15 cellular contexts compared by ENCODE assay signal in the genomic region with DNA sequence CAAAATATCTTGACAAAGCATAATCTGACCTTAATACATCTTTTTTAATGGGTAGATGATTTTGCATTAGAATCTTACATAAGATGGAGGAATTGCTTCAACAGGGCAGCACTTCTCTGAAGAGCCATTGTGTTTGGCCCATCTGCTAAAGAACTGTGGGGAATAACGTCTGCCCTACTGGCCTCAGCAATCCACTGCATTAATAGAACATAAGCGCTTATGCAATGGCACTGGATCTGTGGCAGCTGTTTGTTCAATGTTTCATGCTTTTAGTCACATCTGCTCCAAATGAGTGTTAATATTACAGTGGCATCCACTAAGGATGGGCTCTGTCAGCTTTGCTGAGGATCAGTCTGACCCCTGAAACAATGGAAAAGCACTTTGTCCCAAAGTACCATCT.
DNase-seq lines count a peak whose midpoint lies in the region; TF ChIP-seq lines count a peak whose summit lies in the region.
"Had no signal": no experiment of that assay in that cellular context is flagged by ENCODE, and none has a peak within 500 bp of the region (broad histone marks: within the 10 kb centered on the region; RNA-seq: fewer than 3 reads in every experiment).

No MANE protein-coding gene starts in this region.

- 79 to 88% methylated on average over 2 of the region's 2 CpGs for WGBS in testis, 2 donors

- H3K27ac ChIP-seq in testis = no peak overlapping the region
- H3K27ac ChIP-seq: BLaER1 had no signal

- H3K9me3 ChIP-seq in testis = no peaks in the 10 kb centered on the region
- H3K9me3 ChIP-seq: BLaER1, Caco-2 had no signal

- no peak overlapping the region for H3K4me3 ChIP-seq in testis
- H3K4me3 ChIP-seq: BLaER1, GM12878, GM23338 had no signal

- peak; percentile 33 for DNase-seq in NCI-H82 (lab: John Stamatoyannopoulos, UW)
- DNase-seq in NCI-H82 treated with DMSO at 0.1 percent for 48 hours (lab: John Stamatoyannopoulos, UW; ENCODE audit: unreplicated experiment) = no peak
- DNase-seq in NCI-H69 (lab: John Stamatoyannopoulos, UW) = peak; percentile 7
- peak; percentile 5 for DNase-seq in globus pallidus (ENCODE audit: low spot score)
- no peak for DNase-seq in NCI-H510A treated with DMSO at 0.1 percent for 48 hours (lab: John Stamatoyannopoulos, UW)
- no peak for DNase-seq in testis
- no peak for DNase-seq in NCI-H2196 treated with DMSO at 0.1 percent for 48 hours (lab: John Stamatoyannopoulos, UW; ENCODE audit: unreplicated experiment)
- DNase-seq: 8988T; AML-193; Caco-2; CD8-positive, alpha-beta memory T cell; H7 had no signal

- H3K36me3 ChIP-seq in testis (ENCODE audit: low read depth, missing control alignments) = no peaks in the 10 kb centered on the region
- H3K36me3 ChIP-seq: BLaER1 had no signal

- TF ChIP-seq CTCF in testis (IDR thresholded peaks at IDR 0.05) = no peak

- intact Hi-C loops in testis (cut with DNase I; ENCODE audit: low total_unique reads) = no loop called here

- no peaks in the 10 kb centered on the region for H3K27me3 ChIP-seq in testis
- H3K27me3 ChIP-seq: BLaER1 had no signal

- H3K4me1 ChIP-seq in testis = no peaks in the 10 kb centered on the region
- H3K4me1 ChIP-seq: BLaER1, Caco-2 had no signal

- TF ChIP-seq POLR2A in testis (IDR thresholded peaks at IDR 0.05) = no peak

Comparison
In these comparisons a context has a peak if more than half of its experiments do, and no peak if none do; other contexts are left out.
1. DNase-seq: peak in NCI-H82 (single experiment), NCI-H69 (single experiment) and globus pallidus (single experiment); none in NCI-H82 treated with DMSO at 0.1 percent for 48 hours (single experiment), NCI-H510A treated with DMSO at 0.1 percent for 48 hours (single experiment), testis (single experiment) and NCI-H2196 treated with DMSO at 0.1 percent for 48 hours (single experiment).